In the genomic region with DNA sequence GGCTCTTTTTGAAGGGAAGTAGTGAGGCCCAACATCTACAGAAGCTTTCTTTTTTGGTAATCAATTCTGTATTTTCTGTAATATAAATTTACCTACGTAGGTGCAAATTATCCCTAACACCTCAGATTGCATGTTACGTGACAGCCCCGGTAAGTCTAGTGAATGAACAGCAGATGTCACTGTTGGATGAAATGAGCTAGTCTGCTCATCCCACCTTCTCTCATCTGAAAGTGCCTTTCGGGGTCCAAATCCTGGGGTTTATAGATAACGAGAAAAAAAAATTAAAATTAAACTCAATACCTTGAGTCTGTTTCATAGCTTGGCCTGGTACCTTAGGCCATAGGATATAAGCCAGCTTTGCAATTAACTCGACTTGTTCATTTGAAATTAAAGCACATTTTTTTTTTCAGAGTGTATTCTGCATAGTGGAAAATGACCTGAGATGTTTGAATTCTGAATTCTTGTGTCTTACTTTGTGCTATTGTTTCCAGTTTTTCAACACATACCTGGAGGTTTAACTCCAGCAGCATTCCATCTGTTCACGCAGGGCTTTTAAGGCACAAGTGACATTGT, we compare ENCODE assay signal across 8 cellular contexts.
DNase-seq lines count a peak whose midpoint lies in the region; ATAC-seq, FAIRE-seq and TF ChIP-seq lines count a peak whose summit lies in the region.

No MANE protein-coding gene starts in this region.

- TF ChIP-seq POLR2A in A549 (IDR thresholded peaks at IDR 0.05; ENCODE audit: low read length): no peak

- no peak for TF ChIP-seq EP300 in A549 (IDR thresholded peaks at IDR 0.05)

- CTCF ChIA-PET in A549 (lab: Yijun Ruan, JAX): interaction anchor here (0.6 to 1.2 kb wide), 2 partner anchors 10 to 199 kb away, joined by 4 to 5 read pairs; no protein-coding TSS in a partner anchor
- CTCF ChIA-PET in CD4-positive, alpha-beta T cell (lab: Charles Lee): no interaction called here

- ATAC-seq in A549 (peak in 1 of 2 experiments; percentile 42; a peak in 1 of 6 replicates), aorta (ENCODE audit: low FRiP score) (no peak)
- ATAC-seq in CD4-positive, alpha-beta T cell (ENCODE audit: poor library complexity): no peak

- H3K4me3 ChIP-seq in A549 (no peak overlapping the region), H7 (ENCODE audit: insufficient read depth, low read depth, low read length) (no peak overlapping the region), fibroblast of lung (replicated peaks in 1 of 4; ENCODE audit: control extremely low read depth in 1 of 4, insufficient read depth in 1 of 4, low read depth in 3 of 4, low read length in 4 of 4) (no peak overlapping the region), aorta (ENCODE audit: low read length in 2 of 2) (no peak overlapping the region)

- TF ChIP-seq CTCF in A549 (IDR thresholded peaks at IDR 0.05): peak; percentile 11; the same call in 1 of the 3 replicates
- TF ChIP-seq CTCF in fibroblast of lung (conservative IDR thresholded peaks at IDR 0.05 in 1 of 2, IDR thresholded peaks at IDR 0.05 in 1 of 2; ENCODE audit: low read depth in 1 of 2, low read length in 2 of 2): peak in 1 of 2 donors; percentile 82
- TF ChIP-seq CTCF in CD14-positive monocyte (IDR thresholded peaks at IDR 0.05): no peak
- TF ChIP-seq CTCF in CD4-positive, alpha-beta T cell (IDR thresholded peaks at IDR 0.05): no peak

- H3K4me2 ChIP-seq in A549 (no peak overlapping the region), fibroblast of lung (ENCODE audit: extremely low read depth, insufficient read depth, low read length) (no peak overlapping the region)

- FAIRE-seq in A549 (lab: Jason Lieb, UNC): no peak

- intact Hi-C loops in CD14-positive monocyte (cut with micrococcal nuclease): no loop called here
- intact Hi-C loops in aorta (cut with DNase I): no loop called here
- intact Hi-C loops in CD4-positive, alpha-beta T cell (cut with DNase I, micrococcal nuclease): no loop called here

- H3K79me2 ChIP-seq in fibroblast of lung (ENCODE audit: control insufficient read depth, insufficient read depth, low read length): no peaks in the 10 kb centered on the region

- H3K36me3 Mint-ChIP-seq in CD14-positive monocyte: no peaks in the 10 kb centered on the region
- H3K36me3 Mint-ChIP-seq in CD4-positive, alpha-beta T cell (ENCODE audit: low read depth): no peaks in the 10 kb centered on the region

- no peaks in the 10 kb centered on the region for H3K4me1 ChIP-seq in A549
- no peaks in the 10 kb centered on the region for H3K4me1 ChIP-seq in fibroblast of lung (ENCODE audit: control insufficient read depth, extremely low read depth, insufficient read depth, low read length)
- no peaks in the 10 kb centered on the region for H3K4me1 ChIP-seq in aorta (ENCODE audit: control insufficient read depth in 1 of 2, insufficient read depth in 2 of 2, low read length in 2 of 2)

- no peak overlapping the region for H3K27ac Mint-ChIP-seq in CD14-positive monocyte
- no peak overlapping the region for H3K27ac Mint-ChIP-seq in CD4-positive, alpha-beta T cell

- no peaks in the 10 kb centered on the region for H4K20me1 ChIP-seq in fibroblast of lung (ENCODE audit: control insufficient read depth, extremely low read depth, insufficient read depth, low read length)

- WGBS in A549 (ENCODE audit: missing lambda C conversion rate): 7% methylated on average over 7 of the region's 7 CpGs
- WGBS in aorta, 2 donors: 32 to 33% methylated on average over 7 of the region's 7 CpGs

- no peak overlapping the region for H3K9ac ChIP-seq in fibroblast of lung (ENCODE audit: insufficient read depth, low read length)

- H3K9me3 Mint-ChIP-seq in CD14-positive monocyte: peaks cover 0 to 2% (median 0%) of the 10 kb centered on the region in 7 donors
- peaks cover 2% of the 10 kb centered on the region for H3K9me3 Mint-ChIP-seq in CD4-positive, alpha-beta T cell

- H2AFZ ChIP-seq in fibroblast of lung (ENCODE audit: low read length): no peak overlapping the region

- H3K9me3 ChIP-seq in A549 (no peaks in the 10 kb centered on the region), fibroblast of lung (ENCODE audit: control insufficient read depth, insufficient read depth, low read depth, low read length) (no peaks in the 10 kb centered on the region), aorta (ENCODE audit: control insufficient read depth, low read length) (no peaks in the 10 kb centered on the region)
- H3K9me3 ChIP-seq in CD4-positive, alpha-beta T cell (ENCODE audit: control insufficient read depth, low read length): no peaks in the 10 kb centered on the region

- peak in 1 of 2 experiments; percentile 43; a peak in 1 of 5 replicates for TF ChIP-seq RAD21 in A549 (conservative IDR thresholded peaks at IDR 0.05 in 1 of 2, IDR thresholded peaks at IDR 0.05 in 1 of 2)

- no peak overlapping the region for H3K27ac ChIP-seq in A549
- no peak overlapping the region for H3K27ac ChIP-seq in fibroblast of lung (ENCODE audit: insufficient read depth, low read length)
- H3K27ac ChIP-seq in aorta (ENCODE audit: low read depth in 1 of 2, low read length in 2 of 2): no peak overlapping the region
- no peak overlapping the region for H3K27ac ChIP-seq in CD4-positive, alpha-beta T cell (ENCODE audit: low read depth, low read length)

- H3K36me3 ChIP-seq in H7 (replicated peaks; ENCODE audit: control insufficient read depth, insufficient read depth, low read length) (no peaks in the 10 kb centered on the region), fibroblast of lung (ENCODE audit: control insufficient read depth, insufficient read depth, low read length) (no peaks in the 10 kb centered on the region), aorta (ENCODE audit: control insufficient read depth in 1 of 2, insufficient read depth in 2 of 2, low read length in 1 of 2) (no peaks in the 10 kb centered on the region)

- H3K4me1 Mint-ChIP-seq in CD14-positive monocyte: no peaks in the 10 kb centered on the region
- H3K4me1 Mint-ChIP-seq in CD4-positive, alpha-beta T cell (ENCODE audit: low read depth): no peaks in the 10 kb centered on the region

- H3K4me3 Mint-ChIP-seq in CD14-positive monocyte: no peak overlapping the region
- H3K4me3 Mint-ChIP-seq in CD4-positive, alpha-beta T cell: no peak overlapping the region

- no peaks in the 10 kb centered on the region for H3K27me3 ChIP-seq in H7 (ENCODE audit: control insufficient read depth, insufficient read depth, low read length)
- H3K27me3 ChIP-seq in fibroblast of lung (ENCODE audit: control insufficient read depth, insufficient read depth, low read length): no peaks in the 10 kb centered on the region
- H3K27me3 ChIP-seq in aorta (ENCODE audit: control insufficient read depth in 1 of 2, insufficient read depth in 2 of 2, low read length in 1 of 2): no peaks in the 10 kb centered on the region
- no peaks in the 10 kb centered on the region for H3K27me3 ChIP-seq in CD4-positive, alpha-beta T cell (ENCODE audit: control insufficient read depth, insufficient read depth, low read length)

- POLR2A ChIA-PET in A549 (lab: Yijun Ruan, JAX): no interaction called here
- POLR2A ChIA-PET in CD4-positive, alpha-beta T cell (lab: Charles Lee): no interaction called here

- H3K27me3 Mint-ChIP-seq in CD14-positive monocyte (ENCODE audit: low read depth in 3 of 3): no peaks in the 10 kb centered on the region
- no peaks in the 10 kb centered on the region for H3K27me3 Mint-ChIP-seq in CD4-positive, alpha-beta T cell

- DNase-seq in A549 (ENCODE audit: low read depth in 1 of 2, low spot score in 1 of 2) (peak; percentile 1 to 14), H7 (peak; percentile 47), NCI-H748 treated with DMSO at 0.1 percent for 48 hours (lab: John Stamatoyannopoulos, UW) (peak; percentile 55), fibroblast of lung (ENCODE audit: low read depth in 2 of 2) (peak; percentile 16 to 54), CD14-positive monocyte (ENCODE audit: low spot score) (no peak), aorta (no peak)
- DNase-seq in activated effector memory CD4-positive, alpha-beta T cell treated with anti-CD3 and anti-CD28 coated beads, Interleukin-2, amount 50 U/mL, for 16 hours: no peak
- no peak for DNase-seq in CD4-positive, alpha-beta T cell

TF ChIP-seq in A549, 52 proteins besides CTCF, POLR2A, EP300 and RAD21:
- TF ChIP-seq, protein P1, sequence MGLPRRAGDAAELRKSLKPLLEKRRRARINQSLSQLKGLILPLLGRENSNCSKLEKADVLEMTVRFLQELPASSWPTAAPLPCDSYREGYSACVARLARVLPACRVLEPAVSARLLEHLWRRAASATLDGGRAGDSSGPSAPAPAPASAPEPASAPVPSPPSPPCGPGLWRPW (IDR thresholded peaks at IDR 0.05): no peak
- TF ChIP-seq ZNF302 (CRISPR knock-in tag; IDR thresholded peaks at IDR 0.05) (no peak), NPAS2 (CRISPR knock-in tag; IDR thresholded peaks at IDR 0.05; ENCODE audit: borderline replicate concordance) (no peak)

Comparison
In these comparisons a context has a peak if more than half of its experiments do, and no peak if none do; other contexts are left out.
1. DNase-seq: peak in A549 (2 of 2), H7 (single experiment), NCI-H748 treated with DMSO at 0.1 percent for 48 hours (single experiment) and fibroblast of lung (2 of 2); none in CD14-positive monocyte (single experiment), aorta (0 of 2), activated effector memory CD4-positive, alpha-beta T cell treated with anti-CD3 and anti-CD28 coated beads, Interleukin-2, amount 50 U/mL, for 16 hours (single experiment) and CD4-positive, alpha-beta T cell (0 of 10).